Comparison of ENCODE assay signal across 18 cellular contexts in the genomic region with DNA sequence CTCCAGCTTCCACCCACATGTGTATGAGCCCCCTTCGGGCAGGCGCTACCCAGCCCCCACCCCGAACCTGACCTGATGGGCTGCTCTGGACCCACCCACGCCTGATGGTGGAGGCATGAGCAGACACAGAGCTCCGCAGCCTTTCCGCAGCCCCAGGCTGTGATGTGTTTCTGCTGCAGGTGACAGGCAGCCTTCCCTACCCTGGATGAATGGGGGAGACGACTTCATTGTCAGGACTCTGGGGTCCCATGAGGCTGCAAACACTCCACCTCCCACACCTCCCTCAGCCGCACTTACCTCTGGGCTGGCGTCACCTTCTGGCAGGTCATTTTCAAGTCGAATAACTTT.
DNase-seq lines count a peak whose midpoint lies in the region; ATAC-seq and TF ChIP-seq lines count a peak whose summit lies in the region.
"Had no signal": no experiment of that assay in that cellular context is flagged by ENCODE, and none has a peak within 500 bp of the region (broad histone marks: within the 10 kb centered on the region; RNA-seq: fewer than 3 reads in every experiment).

No MANE protein-coding gene starts in this region.

- BruUV-seq in Caco-2 (replicated peaks; lab: Mats Ljungman, UMichigan), result no TSS peak

- H3K4me1 ChIP-seq in RWPE2 (ENCODE audit: insufficient read depth, poor library complexity, severe bottlenecking) (peaks cover 7% of the 10 kb centered on the region), Caco-2 (peaks cover 6% of the 10 kb centered on the region; the same call in 1 of the 2 replicates)

- H3K27me3 Mint-ChIP-seq in mesothelial cell of epicardium (ENCODE audit: low read depth) (peaks cover 1% of the 10 kb centered on the region), progenitor cell of endocrine pancreas (peaks cover 28% of the 10 kb centered on the region), Caco-2 (ENCODE audit: insufficient read depth, unreplicated experiment) (peaks cover 7% of the 10 kb centered on the region)
- peaks cover 12 to 33% of the 10 kb centered on the region in 2 donors for H3K27me3 Mint-ChIP-seq in effector memory CD8-positive, alpha-beta T cell

- H3K36me3 Mint-ChIP-seq in mesothelial cell of epicardium (peaks cover 3% of the 10 kb centered on the region), progenitor cell of endocrine pancreas (ENCODE audit: insufficient read depth) (no peaks in the 10 kb centered on the region), Caco-2 (ENCODE audit: insufficient read depth, unreplicated experiment) (no peaks in the 10 kb centered on the region)
- H3K36me3 Mint-ChIP-seq in effector memory CD8-positive, alpha-beta T cell (ENCODE audit: insufficient read depth), result peaks cover 2% of the 10 kb centered on the region
- H3K36me3 Mint-ChIP-seq: CD4-positive, CD25-positive, alpha-beta regulatory T cell had no signal

- TF ChIP-seq CTCF in RWPE2 (IDR thresholded peaks at IDR 0.05; ENCODE audit: poor library complexity, severe bottlenecking) (no peak), epithelial cell of esophagus (IDR thresholded peaks at IDR 0.05; ENCODE audit: insufficient read depth, low read depth, low read length, missing control alignments) (no peak), mesothelial cell of epicardium (IDR thresholded peaks at IDR 0.05; ENCODE audit: unreplicated experiment) (no peak), progenitor cell of endocrine pancreas (IDR thresholded peaks at IDR 0.05; ENCODE audit: unreplicated experiment) (no peak), Caco-2 (IDR thresholded peaks at IDR 0.05; ENCODE audit: insufficient read depth in 1 of 2, low read depth in 1 of 2, low read length in 1 of 2, severe bottlenecking in 1 of 2, unreplicated experiment in 1 of 2) (no peak)

- H3K27ac ChIP-seq in RWPE2 (ENCODE audit: poor library complexity, severe bottlenecking), result no peak overlapping the region
- H3K27ac ChIP-seq: SK-N-MC had no signal

- H3K4me3 ChIP-seq in RWPE2 (ENCODE audit: severe bottlenecking) (no peak overlapping the region), epithelial cell of esophagus (ENCODE audit: low read length) (no peak overlapping the region), Caco-2 (ENCODE audit: low read depth, low read length) (no peak overlapping the region)
- H3K4me3 ChIP-seq: K562, SK-N-MC had no signal

- H3K4me1 Mint-ChIP-seq in mesothelial cell of epicardium (peaks cover 48% of the 10 kb centered on the region), progenitor cell of endocrine pancreas (ENCODE audit: low read depth) (peaks cover 4% of the 10 kb centered on the region), Caco-2 (ENCODE audit: low read depth, unreplicated experiment) (peaks cover 11% of the 10 kb centered on the region)
- peaks cover 0 to 9% of the 10 kb centered on the region in 2 donors for H3K4me1 Mint-ChIP-seq in effector memory CD8-positive, alpha-beta T cell (ENCODE audit: low read depth in 2 of 2)

- H3K9me3 ChIP-seq in RWPE2 (ENCODE audit: severe bottlenecking) (no peaks in the 10 kb centered on the region), Caco-2 (no peaks in the 10 kb centered on the region)

- DNase-seq in RWPE2 (ENCODE audit: low spot score), result peak; percentile 29
- DNase-seq in epithelial cell of esophagus (ENCODE audit: low read depth), result peak; percentile 29
- no peak for DNase-seq in mesothelial cell of epicardium (ENCODE audit: low spot score in 2 of 2, unreplicated experiment in 2 of 2)
- no peak for DNase-seq in progenitor cell of endocrine pancreas (ENCODE audit: low spot score, unreplicated experiment)
- no peak for DNase-seq in Caco-2
- no peak for DNase-seq in NCI-H2107 (lab: John Stamatoyannopoulos, UW)
- no peak for DNase-seq in effector memory CD8-positive, alpha-beta T cell
- DNase-seq: CD4-positive, CD25-positive, alpha-beta regulatory T cell; MV-4-11; NCI-H1417 treated with DMSO at 0.1 percent for 48 hours; NCI-H2081; NCI-H2227 treated with DMSO at 0.1 percent for 48 hours; NCI-H524; Right ventricle myocardium superior had no signal

- no peak for ATAC-seq in RWPE2 (ENCODE audit: low read depth)
- no peak for ATAC-seq in effector memory CD8-positive, alpha-beta T cell (replicated peaks)
- ATAC-seq: HCT116, K562, Panc1 had no signal

- H3K9me3 Mint-ChIP-seq in mesothelial cell of epicardium (peaks cover 12% of the 10 kb centered on the region), progenitor cell of endocrine pancreas (ENCODE audit: low read depth) (no peaks in the 10 kb centered on the region), Caco-2 (ENCODE audit: unreplicated experiment) (no peaks in the 10 kb centered on the region)
- H3K9me3 Mint-ChIP-seq in effector memory CD8-positive, alpha-beta T cell, result peaks cover 0 to 6% of the 10 kb centered on the region in 2 donors

- peak overlapping the region; percentile 80 for H3K27ac Mint-ChIP-seq in mesothelial cell of epicardium
- H3K27ac Mint-ChIP-seq in progenitor cell of endocrine pancreas, result peak overlapping the region; percentile 59
- H3K27ac Mint-ChIP-seq in Caco-2 (ENCODE audit: unreplicated experiment), result no peak overlapping the region
- H3K27ac Mint-ChIP-seq in effector memory CD8-positive, alpha-beta T cell, result no peak overlapping the region
- H3K27ac Mint-ChIP-seq: CD4-positive, CD25-positive, alpha-beta regulatory T cell had no signal

- CTCF ChIA-PET in Caco-2 (lab: Charles Lee), result interaction anchor here (1.3 kb wide), 1 partner anchor 31 kb away, joined by 3 read pairs; no protein-coding TSS in a partner anchor

- no peaks in the 10 kb centered on the region for H3K36me3 ChIP-seq in RWPE2 (ENCODE audit: low read depth)
- H3K36me3 ChIP-seq in Caco-2 (ENCODE audit: control insufficient read depth, insufficient read depth, low read length), result no peaks in the 10 kb centered on the region

- no peaks in the 10 kb centered on the region for H3K27me3 ChIP-seq in RWPE2 (ENCODE audit: insufficient read depth, poor library complexity, severe bottlenecking)
- no peaks in the 10 kb centered on the region for H3K27me3 ChIP-seq in Caco-2 (replicated peaks; ENCODE audit: control insufficient read depth, insufficient read depth, low read length)

- POLR2A ChIA-PET in Caco-2 (lab: Charles Lee), result no interaction called here

- H3K4me3 Mint-ChIP-seq in mesothelial cell of epicardium, result no peak overlapping the region
- H3K4me3 Mint-ChIP-seq in progenitor cell of endocrine pancreas (ENCODE audit: low read depth), result no peak overlapping the region
- no peak overlapping the region for H3K4me3 Mint-ChIP-seq in Caco-2 (ENCODE audit: unreplicated experiment)
- no peak overlapping the region for H3K4me3 Mint-ChIP-seq in effector memory CD8-positive, alpha-beta T cell

- intact Hi-C loops in Caco-2 (cut with micrococcal nuclease; ENCODE audit: unreplicated experiment), result no loop called here

Comparison
In these comparisons a context has a peak if more than half of its experiments do, and no peak if none do; other contexts are left out.
1. DNase-seq: peak in RWPE2 (single experiment) and epithelial cell of esophagus (single experiment); none in mesothelial cell of epicardium (0 of 2), progenitor cell of endocrine pancreas (single experiment), Caco-2 (0 of 2), NCI-H2107 (single experiment) and effector memory CD8-positive, alpha-beta T cell (0 of 3).
2. H3K27ac Mint-ChIP-seq: peak in mesothelial cell of epicardium (single experiment) and progenitor cell of endocrine pancreas (single experiment); none in Caco-2 (single experiment) and effector memory CD8-positive, alpha-beta T cell (0 of 2).